Comparison of ENCODE assay signal across 1 cellular context in the genomic region with DNA sequence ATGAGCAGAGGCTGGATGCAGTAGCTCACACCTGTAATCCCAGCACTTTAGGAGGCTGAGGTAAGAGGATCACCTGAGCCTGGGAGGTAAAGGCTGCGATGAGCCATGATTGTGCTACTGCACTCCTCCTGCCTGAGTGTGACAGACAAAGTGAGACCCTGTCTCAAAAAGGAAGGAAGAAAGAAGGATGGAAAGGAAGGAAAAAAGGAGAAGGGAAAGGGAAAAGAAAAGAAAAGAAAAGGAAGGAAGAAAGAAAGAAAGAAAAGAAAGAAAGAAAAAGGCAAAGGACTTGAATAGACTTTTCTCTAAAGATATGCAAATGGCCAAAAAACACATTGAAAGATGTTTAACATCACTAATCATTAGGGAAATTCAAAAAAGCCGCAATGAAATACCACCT.
TF ChIP-seq lines count a peak whose summit lies in the region.

No MANE protein-coding gene starts in this region.

TF ChIP-seq in HepG2, 621 proteins besides CTCF, POLR2A, EP300 and RAD21:
- TF ChIP-seq, protein P1, sequence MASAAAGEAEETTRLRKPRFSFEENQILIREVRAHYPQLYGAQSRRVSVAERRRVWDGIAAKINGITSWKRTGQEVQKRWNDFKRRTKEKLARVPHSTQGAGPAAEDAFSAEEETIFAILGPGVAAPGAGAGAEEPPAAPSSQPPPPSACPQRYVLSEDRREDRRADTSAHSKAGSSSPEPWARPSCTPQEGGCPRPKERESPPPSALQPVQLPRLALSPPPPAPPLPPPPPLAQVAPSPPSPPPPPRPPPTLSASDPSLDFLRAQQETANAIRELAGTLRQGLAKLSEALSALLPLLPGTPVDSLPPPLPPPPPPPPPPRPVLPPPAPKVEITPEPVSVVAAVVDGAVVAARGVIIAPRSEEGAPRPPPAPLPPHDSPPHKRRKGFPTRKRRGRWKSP (CRISPR knock-in tag; IDR thresholded peaks at IDR 0.05): no peak
- TF ChIP-seq ZNF207 (IDR thresholded peaks at IDR 0.05; ENCODE audit: borderline replicate concordance): 0 out of 2 replicates have a peak, but pooled peaks have one; percentile 16
- TF ChIP-seq SRF (IDR thresholded peaks at IDR 0.05; ENCODE audit: low read depth, low read length): no peak
